8 cellular contexts compared by ENCODE assay signal in the genomic region with DNA sequence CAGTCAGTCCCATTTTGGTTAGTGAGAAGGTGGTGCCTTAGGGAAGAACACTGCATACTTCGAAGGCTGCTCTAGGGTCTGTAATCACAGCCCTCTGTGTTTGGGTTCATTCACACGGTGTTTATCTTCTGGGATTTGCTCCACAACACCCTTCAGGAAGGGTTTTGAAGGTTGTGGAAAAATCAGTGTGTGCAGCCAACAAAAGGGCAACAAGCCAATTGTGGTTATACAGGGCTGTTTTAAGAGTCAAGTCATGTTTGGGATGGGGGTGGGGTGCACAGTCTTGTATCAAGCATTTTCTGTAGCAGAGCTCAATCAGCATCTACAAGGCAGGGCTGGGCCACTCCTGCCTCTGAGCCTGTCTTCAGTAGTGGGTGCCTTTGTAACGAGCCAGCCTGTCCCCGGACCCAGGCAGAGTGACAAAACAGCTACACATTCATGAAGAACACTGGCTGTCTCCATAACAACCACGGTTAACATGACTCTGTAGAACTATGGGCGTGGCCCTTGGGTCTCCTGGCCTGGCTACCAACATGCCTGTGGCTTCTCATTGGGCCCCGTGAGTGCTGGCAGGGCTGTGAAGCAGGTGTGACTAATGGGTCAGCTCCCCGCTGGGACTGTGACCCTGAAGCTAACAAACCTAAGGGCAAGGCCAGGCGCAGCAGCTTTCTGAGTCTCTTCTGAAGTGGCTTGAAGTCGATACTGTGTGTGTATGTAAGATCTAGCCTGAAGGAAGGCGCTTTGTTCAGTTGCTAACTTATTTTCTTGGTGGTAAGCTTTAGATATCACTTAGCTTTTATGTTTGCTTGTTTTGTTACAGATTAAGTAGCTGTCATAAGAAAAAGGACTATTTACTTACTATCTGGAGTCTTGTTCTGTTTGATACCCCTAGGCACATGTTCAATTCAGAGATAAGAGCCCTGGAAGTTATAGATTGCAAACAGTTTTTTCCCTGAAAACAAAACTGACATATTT. TPM values are rescaled to one million over a fixed set of nuclear protein-coding genes. Genes with fewer than 3 reads are reported as not detected.
DNase-seq lines count a peak whose midpoint lies in the region; ATAC-seq and TF ChIP-seq lines count a peak whose summit lies in the region.

No MANE protein-coding gene starts in this region.

- H3K27ac ChIP-seq in BLaER1, result no peak overlapping the region
- H3K27ac ChIP-seq in MM.1S (ENCODE audit: low read length), result no peak overlapping the region
- H3K27ac ChIP-seq in osteoblast (ENCODE audit: low read depth, low read length), result no peak overlapping the region

- no peaks in the 10 kb centered on the region for H3K36me3 ChIP-seq in BLaER1
- H3K36me3 ChIP-seq in MM.1S (replicated peaks; ENCODE audit: insufficient read depth, low read length), result no peaks in the 10 kb centered on the region
- H3K36me3 ChIP-seq in osteoblast (ENCODE audit: insufficient read depth, low read length), result no peaks in the 10 kb centered on the region

- H3K9me3 ChIP-seq in BLaER1 (no peaks in the 10 kb centered on the region), MM.1S (replicated peaks; ENCODE audit: insufficient read depth, low read length) (no peaks in the 10 kb centered on the region), osteoblast (ENCODE audit: low read depth, low read length) (no peaks in the 10 kb centered on the region)

- no peaks in the 10 kb centered on the region for H3K9me2 ChIP-seq in MM.1S (replicated peaks; ENCODE audit: insufficient read depth, low read length)

- H3K27me3 ChIP-seq in BLaER1 (no peaks in the 10 kb centered on the region), MM.1S (replicated peaks; ENCODE audit: insufficient read depth, low read length) (no peaks in the 10 kb centered on the region), osteoblast (ENCODE audit: insufficient read depth, low read length) (peaks cover 7% of the 10 kb centered on the region)

- TF ChIP-seq CTCF in MM.1S (IDR thresholded peaks at IDR 0.05; ENCODE audit: low read length) (no peak), osteoblast (IDR thresholded peaks at IDR 0.05; ENCODE audit: extremely low read depth, low read depth, low read length) (no peak)

- DNase-seq in MM.1S, result peak; percentile 12
- DNase-seq in globus pallidus (ENCODE audit: low spot score), result peak; percentile 39
- peak; percentile 88 for DNase-seq in osteoblast (ENCODE audit: insufficient read length, low spot score, missing footprints)
- no peak for DNase-seq in activated naive CD4-positive, alpha-beta T cell treated with anti-CD3 and anti-CD28 coated beads, Interleukin-2, amount 50 U/mL, for 16 hours

- H3K4me1 ChIP-seq in BLaER1, result peaks cover 10% of the 10 kb centered on the region
- H3K4me1 ChIP-seq in MM.1S (ENCODE audit: low read length), result no peaks in the 10 kb centered on the region
- H3K4me1 ChIP-seq in osteoblast (ENCODE audit: insufficient read depth, low read length), result peaks cover 8% of the 10 kb centered on the region

- peak; percentile 69 for ATAC-seq in SK-N-SH treated with all-trans-retinoic acid at 6 μM for 48 hours
- no peak for ATAC-seq in GM18907 (IDR thresholded peaks at IDR 0.05; ENCODE audit: unreplicated experiment)
- no peak for ATAC-seq in HG03378 (IDR thresholded peaks at IDR 0.05; ENCODE audit: unreplicated experiment)

- H3K9ac ChIP-seq in BLaER1 (no peak overlapping the region), MM.1S (ENCODE audit: low read length) (no peak overlapping the region)

- H4K20me1 ChIP-seq in BLaER1, result no peaks in the 10 kb centered on the region
- H4K20me1 ChIP-seq in MM.1S (ENCODE audit: insufficient read depth, low read length), result no peaks in the 10 kb centered on the region
- H4K20me1 ChIP-seq in osteoblast (ENCODE audit: insufficient read depth, low read length), result no peaks in the 10 kb centered on the region

- H3K4me3 ChIP-seq in BLaER1, result no peak overlapping the region
- H3K4me3 ChIP-seq in MM.1S (ENCODE audit: low read length), result no peak overlapping the region
- H3K4me3 ChIP-seq in osteoblast (ENCODE audit: insufficient read depth, low read length), result peak overlapping the region; percentile 18

- H3K79me2 ChIP-seq in MM.1S (ENCODE audit: low read length) (no peaks in the 10 kb centered on the region), osteoblast (ENCODE audit: insufficient read depth, low read length) (no peaks in the 10 kb centered on the region)

- H3F3A ChIP-seq in MM.1S (ENCODE audit: insufficient read depth, low read length), result no peaks in the 10 kb centered on the region

- no peak overlapping the region for H2AFZ ChIP-seq in MM.1S (ENCODE audit: low read length)
- H2AFZ ChIP-seq in osteoblast (ENCODE audit: low read length), result peak overlapping the region; percentile 66

- H3K4me2 ChIP-seq in BLaER1 (peak overlapping the region; percentile 19; the same call in 1 of the 2 replicates), MM.1S (ENCODE audit: low read depth, low read length) (no peak overlapping the region), osteoblast (ENCODE audit: insufficient read depth, low read length) (peak overlapping the region; percentile 60)

TF ChIP-seq in SK-N-SH treated with all-trans-retinoic acid at 6 μM for 48 hours, 23 proteins besides CTCF, POLR2A, EP300 and RAD21 (continues in another document):
- TF ChIP-seq, protein P1, sequence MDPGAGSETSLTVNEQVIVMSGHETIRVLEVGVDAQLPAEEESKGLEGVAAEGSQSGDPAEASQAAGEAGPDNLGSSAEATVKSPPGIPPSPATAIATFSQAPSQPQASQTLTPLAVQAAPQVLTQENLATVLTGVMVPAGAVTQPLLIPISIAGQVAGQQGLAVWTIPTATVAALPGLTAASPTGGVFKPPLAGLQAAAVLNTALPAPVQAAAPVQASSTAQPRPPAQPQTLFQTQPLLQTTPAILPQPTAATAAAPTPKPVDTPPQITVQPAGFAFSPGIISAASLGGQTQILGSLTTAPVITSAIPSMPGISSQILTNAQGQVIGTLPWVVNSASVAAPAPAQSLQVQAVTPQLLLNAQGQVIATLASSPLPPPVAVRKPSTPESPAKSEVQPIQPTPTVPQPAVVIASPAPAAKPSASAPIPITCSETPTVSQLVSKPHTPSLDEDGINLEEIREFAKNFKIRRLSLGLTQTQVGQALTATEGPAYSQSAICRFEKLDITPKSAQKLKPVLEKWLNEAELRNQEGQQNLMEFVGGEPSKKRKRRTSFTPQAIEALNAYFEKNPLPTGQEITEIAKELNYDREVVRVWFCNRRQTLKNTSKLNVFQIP (CRISPR knock-in tag; IDR thresholded peaks at IDR 0.05; ENCODE audit: borderline replicate concordance, low read depth), result no peak
- TF ChIP-seq ZNF70 (CRISPR knock-in tag; IDR thresholded peaks at IDR 0.05), result no peak
- no peak for TF ChIP-seq ESRRG (CRISPR knock-in tag; IDR thresholded peaks at IDR 0.05)
- TF ChIP-seq, protein P2, sequence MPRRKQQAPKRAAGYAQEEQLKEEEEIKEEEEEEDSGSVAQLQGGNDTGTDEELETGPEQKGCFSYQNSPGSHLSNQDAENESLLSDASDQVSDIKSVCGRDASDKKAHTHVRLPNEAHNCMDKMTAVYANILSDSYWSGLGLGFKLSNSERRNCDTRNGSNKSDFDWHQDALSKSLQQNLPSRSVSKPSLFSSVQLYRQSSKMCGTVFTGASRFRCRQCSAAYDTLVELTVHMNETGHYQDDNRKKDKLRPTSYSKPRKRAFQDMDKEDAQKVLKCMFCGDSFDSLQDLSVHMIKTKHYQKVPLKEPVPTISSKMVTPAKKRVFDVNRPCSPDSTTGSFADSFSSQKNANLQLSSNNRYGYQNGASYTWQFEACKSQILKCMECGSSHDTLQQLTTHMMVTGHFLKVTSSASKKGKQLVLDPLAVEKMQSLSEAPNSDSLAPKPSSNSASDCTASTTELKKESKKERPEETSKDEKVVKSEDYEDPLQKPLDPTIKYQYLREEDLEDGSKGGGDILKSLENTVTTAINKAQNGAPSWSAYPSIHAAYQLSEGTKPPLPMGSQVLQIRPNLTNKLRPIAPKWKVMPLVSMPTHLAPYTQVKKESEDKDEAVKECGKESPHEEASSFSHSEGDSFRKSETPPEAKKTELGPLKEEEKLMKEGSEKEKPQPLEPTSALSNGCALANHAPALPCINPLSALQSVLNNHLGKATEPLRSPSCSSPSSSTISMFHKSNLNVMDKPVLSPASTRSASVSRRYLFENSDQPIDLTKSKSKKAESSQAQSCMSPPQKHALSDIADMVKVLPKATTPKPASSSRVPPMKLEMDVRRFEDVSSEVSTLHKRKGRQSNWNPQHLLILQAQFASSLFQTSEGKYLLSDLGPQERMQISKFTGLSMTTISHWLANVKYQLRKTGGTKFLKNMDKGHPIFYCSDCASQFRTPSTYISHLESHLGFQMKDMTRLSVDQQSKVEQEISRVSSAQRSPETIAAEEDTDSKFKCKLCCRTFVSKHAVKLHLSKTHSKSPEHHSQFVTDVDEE (CRISPR knock-in tag; IDR thresholded peaks at IDR 0.05), result no peak
- TF ChIP-seq, protein P3, sequence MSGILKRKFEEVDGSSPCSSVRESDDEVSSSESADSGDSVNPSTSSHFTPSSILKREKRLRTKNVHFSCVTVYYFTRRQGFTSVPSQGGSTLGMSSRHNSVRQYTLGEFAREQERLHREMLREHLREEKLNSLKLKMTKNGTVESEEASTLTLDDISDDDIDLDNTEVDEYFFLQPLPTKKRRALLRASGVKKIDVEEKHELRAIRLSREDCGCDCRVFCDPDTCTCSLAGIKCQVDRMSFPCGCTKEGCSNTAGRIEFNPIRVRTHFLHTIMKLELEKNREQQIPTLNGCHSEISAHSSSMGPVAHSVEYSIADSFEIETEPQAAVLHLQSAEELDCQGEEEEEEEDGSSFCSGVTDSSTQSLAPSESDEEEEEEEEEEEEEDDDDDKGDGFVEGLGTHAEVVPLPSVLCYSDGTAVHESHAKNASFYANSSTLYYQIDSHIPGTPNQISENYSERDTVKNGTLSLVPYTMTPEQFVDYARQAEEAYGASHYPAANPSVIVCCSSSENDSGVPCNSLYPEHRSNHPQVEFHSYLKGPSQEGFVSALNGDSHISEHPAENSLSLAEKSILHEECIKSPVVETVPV (CRISPR knock-in tag; IDR thresholded peaks at IDR 0.05), result no peak
- no peak for TF ChIP-seq ARNTL (CRISPR knock-in tag; IDR thresholded peaks at IDR 0.05; ENCODE audit: borderline replicate concordance, low read depth)
- no peak for TF ChIP-seq ZFP3 (CRISPR knock-in tag; IDR thresholded peaks at IDR 0.05)
- TF ChIP-seq BACH2 (CRISPR knock-in tag; IDR thresholded peaks at IDR 0.05; ENCODE audit: borderline replicate concordance), result no peak
- TF ChIP-seq TCF4 (CRISPR knock-in tag; IDR thresholded peaks at IDR 0.05; ENCODE audit: borderline replicate concordance), result no peak

RNA-seq across cellular contexts. Expression of a gene that starts 27.9 kb away (rescaled TPM):
- total RNA-seq in osteoblast, result 85.0 and 92.2 TPM in 2 replicates
